33 cellular contexts compared by ENCODE assay signal in genomic region chr5:14909369-14909768, GRCh38. TPM values are rescaled to one million over a fixed set of nuclear protein-coding genes. Genes with fewer than 3 reads are reported as not detected.
DNase-seq lines count a peak whose midpoint lies in the region; ATAC-seq, FAIRE-seq and TF ChIP-seq lines count a peak whose summit lies in the region.
"Had no signal": no experiment of that assay in that cellular context is flagged by ENCODE, and none has a peak within 500 bp of the region (broad histone marks: within the 10 kb centered on the region; RNA-seq: fewer than 3 reads in every experiment).

No MANE protein-coding gene starts in this region.

- TF ChIP-seq CTCF in HEK293 (tag by site-specific recombination; IDR thresholded peaks at IDR 0.05) (no peak), K562 (IDR thresholded peaks at IDR 0.05 in 2 of 3, conservative IDR thresholded peaks at IDR 0.05 in 1 of 3; ENCODE audit: insufficient read depth in 2 of 3, low read depth in 1 of 3, low read length in 3 of 3) (no peak)

- peaks cover 17 to 18% of the 10 kb centered on the region in 2 experiments for H3K27me3 ChIP-seq in K562 (ENCODE audit: control insufficient read depth in 2 of 2, insufficient read depth in 2 of 2, low read length in 2 of 2)
- H3K27me3 ChIP-seq: BE2C; BLaER1; BLaER1 treated with 17β-estradiol and CSF1 and Interleukin-3, amounts not matched to agents 10 nM and 100 nM had no signal

- H3K4me3 ChIP-seq in HEK293 (ENCODE audit: low read depth, low read length) (no peak overlapping the region), K562 (no peak overlapping the region)
- H3K4me3 ChIP-seq: A549; BLaER1; BLaER1 treated with 17β-estradiol and CSF1 and Interleukin-3, amounts not matched to agents 10 nM and 100 nM had no signal

- no peak for DNase-seq in K562 (ENCODE audit: extremely low read depth in 1 of 4, low spot score in 3 of 4)
- no peak for DNase-seq in stimulated activated effector memory CD8-positive, alpha-beta T cell treated with anti-CD3 and anti-CD28 coated beads, Interleukin-12 subunit alpha, Interleukin-12 subunit beta, amount 100 ng/mL, for 72 hours (ENCODE audit: low spot score in 2 of 2)
- DNase-seq: 8988T; ACHN; AML-193; BE2C; C1 segment of cervical spinal cord; Caco-2; Calu3; CD4-positive, alpha-beta memory T cell; CD4-positive, alpha-beta T cell; CD4-positive, CD25-positive, alpha-beta regulatory T cell; CD8-positive, alpha-beta memory T cell; CD8-positive, alpha-beta T cell; COR-L47; DMS 273 treated with DMSO at 0.1 percent for 48 hours; DMS153; DMS53; DMS79; DMS79 treated with DMSO at 0.1 percent for 48 hours; DND-41; EL had no signal

- in situ Hi-C loops in K562 (cut with MboI) = no loop called here

- H3K9me3 ChIP-seq in HEK293 (ENCODE audit: control insufficient read depth, insufficient read depth, low read depth, low read length) = no peaks in the 10 kb centered on the region
- H3K9me3 ChIP-seq in K562 (replicated peaks; ENCODE audit: control insufficient read depth, insufficient read depth, low read depth, low read length) = no peaks in the 10 kb centered on the region
- H3K9me3 ChIP-seq: A549, BE2C, BLaER1, Caco-2 had no signal

- no peak overlapping the region for H3K4me3 Mint-ChIP-seq in stimulated activated effector memory CD8-positive, alpha-beta T cell treated with anti-CD3 and anti-CD28 coated beads, Interleukin-12 subunit alpha, Interleukin-12 subunit beta, amount 100 ng/mL, for 72 hours
- H3K4me3 Mint-ChIP-seq: B cell; CD14-positive monocyte; CD4-positive, alpha-beta memory T cell; CD4-positive, alpha-beta T cell; CD4-positive, CD25-positive, alpha-beta regulatory T cell; CD8-positive, alpha-beta memory T cell; CD8-positive, alpha-beta T cell had no signal

- ATAC-seq in K562 (no peak), HG02610 (IDR thresholded peaks at IDR 0.05; ENCODE audit: unreplicated experiment) (no peak)
- no peak for ATAC-seq in stimulated activated effector memory CD8-positive, alpha-beta T cell treated with anti-CD3 and anti-CD28 coated beads, Interleukin-12 subunit alpha, Interleukin-12 subunit beta, amount 100 ng/mL, for 72 hours
- ATAC-seq: A549; CD8-positive, alpha-beta T cell had no signal

- H3K9me1 ChIP-seq in K562 (ENCODE audit: control insufficient read depth, insufficient read depth, low read length) = no peaks in the 10 kb centered on the region

- 0% methylated on average over 2 of the region's 2 CpGs for WGBS in K562 (ENCODE audit: insufficient coverage, low coverage, missing lambda C conversion rate)

- no peaks in the 10 kb centered on the region for H3K9me3 Mint-ChIP-seq in stimulated activated effector memory CD8-positive, alpha-beta T cell treated with anti-CD3 and anti-CD28 coated beads, Interleukin-12 subunit alpha, Interleukin-12 subunit beta, amount 100 ng/mL, for 72 hours
- H3K9me3 Mint-ChIP-seq: CD4-positive, alpha-beta T cell; CD4-positive, CD25-positive, alpha-beta regulatory T cell; CD8-positive, alpha-beta memory T cell; CD8-positive, alpha-beta T cell had no signal

- H3K9ac ChIP-seq in K562 (ENCODE audit: insufficient read depth in 1 of 2, low read depth in 2 of 2, low read length in 2 of 2) = no peak overlapping the region
- H3K9ac ChIP-seq: BLaER1; BLaER1 treated with 17β-estradiol and CSF1 and Interleukin-3, amounts not matched to agents 10 nM and 100 nM had no signal

- no peaks in the 10 kb centered on the region for H3K4me1 ChIP-seq in HEK293 (ENCODE audit: control insufficient read depth, insufficient read depth, low read length)
- no peaks in the 10 kb centered on the region for H3K4me1 ChIP-seq in K562 (replicated peaks in 1 of 2; ENCODE audit: control insufficient read depth in 2 of 2, insufficient read depth in 2 of 2, low read length in 2 of 2)
- H3K4me1 ChIP-seq: BE2C, Caco-2 had no signal

- H3K27ac Mint-ChIP-seq in stimulated activated effector memory CD8-positive, alpha-beta T cell treated with anti-CD3 and anti-CD28 coated beads, Interleukin-12 subunit alpha, Interleukin-12 subunit beta, amount 100 ng/mL, for 72 hours = no peak overlapping the region
- H3K27ac Mint-ChIP-seq: B cell; CD14-positive monocyte; CD4-positive, alpha-beta memory T cell; CD4-positive, alpha-beta T cell; CD8-positive, alpha-beta memory T cell; CD8-positive, alpha-beta T cell had no signal

- H3K4me2 ChIP-seq in K562 (ENCODE audit: insufficient read depth, low read length) = no peak overlapping the region
- H3K4me2 ChIP-seq: A549; BLaER1; BLaER1 treated with 17β-estradiol and CSF1 and Interleukin-3, amounts not matched to agents 10 nM and 100 nM had no signal

- H3K4me1 Mint-ChIP-seq in stimulated activated effector memory CD8-positive, alpha-beta T cell treated with anti-CD3 and anti-CD28 coated beads, Interleukin-12 subunit alpha, Interleukin-12 subunit beta, amount 100 ng/mL, for 72 hours = peaks cover 7% of the 10 kb centered on the region
- H3K4me1 Mint-ChIP-seq: B cell; CD14-positive monocyte; CD4-positive, alpha-beta memory T cell; CD4-positive, CD25-positive, alpha-beta regulatory T cell; CD8-positive, alpha-beta memory T cell had no signal

- H3K79me2 ChIP-seq in K562 (ENCODE audit: control insufficient read depth, insufficient read depth, low read length) = no peaks in the 10 kb centered on the region

- no peaks in the 10 kb centered on the region for H4K20me1 ChIP-seq in K562 (replicated peaks; ENCODE audit: control insufficient read depth, insufficient read depth, low read length)
- H4K20me1 ChIP-seq: BLaER1; BLaER1 treated with 17β-estradiol and CSF1 and Interleukin-3, amounts not matched to agents 10 nM and 100 nM had no signal

- POLR2A ChIA-PET in HEK293 (lab: Yijun Ruan, JAX) (no interaction called here), K562 (lab: Yijun Ruan, JAX) (no interaction called here)

- CTCF ChIA-PET in HEK293 (lab: Yijun Ruan, JAX) (interaction anchor here (0.7 kb wide), 2 partner anchors 185 to 375 kb away, joined by 3 to 4 read pairs; no protein-coding TSS in a partner anchor), K562 (lab: Yijun Ruan, JAX; ENCODE audit: low intra/inter-chr PET ratio) (no interaction called here)

- TF ChIP-seq EP300 in K562 (IDR thresholded peaks at IDR 0.05; ENCODE audit: low read length) = no peak

- no TSS peak for BruUV-seq in K562 (replicated peaks; lab: Mats Ljungman, UMichigan)

- TF ChIP-seq POLR2A in K562 (conservative IDR thresholded peaks at IDR 0.05) = no peak

- FAIRE-seq in K562 (lab: Jason Lieb, UNC) = no peak
- FAIRE-seq: A204.1, A549, D721Med had no signal

- TF ChIP-seq RAD21 in K562 (CRISPR knock-in tag; conservative IDR thresholded peaks at IDR 0.05 in 1 of 2, IDR thresholded peaks at IDR 0.05 in 1 of 2) = no peak

- H3K36me3 Mint-ChIP-seq in stimulated activated effector memory CD8-positive, alpha-beta T cell treated with anti-CD3 and anti-CD28 coated beads, Interleukin-12 subunit alpha, Interleukin-12 subunit beta, amount 100 ng/mL, for 72 hours = no peaks in the 10 kb centered on the region
- H3K36me3 Mint-ChIP-seq: CD14-positive monocyte; CD4-positive, alpha-beta memory T cell; CD4-positive, CD25-positive, alpha-beta regulatory T cell; CD8-positive, alpha-beta memory T cell; CD8-positive, alpha-beta T cell had no signal

- H3K27ac ChIP-seq in HEK293 (ENCODE audit: extremely low read depth, low read depth, low read length) = no peak overlapping the region
- H3K27ac ChIP-seq in K562 (ENCODE audit: extremely low read depth, low read depth, low read length) = no peak overlapping the region
- H3K27ac ChIP-seq: 22Rv1; A549; BLaER1; BLaER1 treated with 17β-estradiol and CSF1 and Interleukin-3, amounts not matched to agents 10 nM and 100 nM; C4-2B had no signal

- H2AFZ ChIP-seq in K562 (ENCODE audit: low read depth, low read length) = no peak overlapping the region

- no peaks in the 10 kb centered on the region for H3K36me3 ChIP-seq in HEK293 (ENCODE audit: control insufficient read depth in 2 of 2, insufficient read depth in 1 of 2, low read length in 2 of 2)
- no peaks in the 10 kb centered on the region for H3K36me3 ChIP-seq in K562 (ENCODE audit: control insufficient read depth, insufficient read depth, low read length)
- H3K36me3 ChIP-seq: BE2C; BLaER1; BLaER1 treated with 17β-estradiol and CSF1 and Interleukin-3, amounts not matched to agents 10 nM and 100 nM had no signal

- intact Hi-C loops in K562 (cut with micrococcal nuclease) = no loop called here

TF ChIP-seq in HEK293, 187 proteins besides CTCF, POLR2A, EP300 and RAD21 (continues in another document):
- no peak for TF ChIP-seq ZNF175 (tag by site-specific recombination; IDR thresholded peaks at IDR 0.05)
- peak; percentile 72; the same call in 1 of the 2 replicates for TF ChIP-seq ZNF239 (tag by site-specific recombination; IDR thresholded peaks at IDR 0.05)

TF ChIP-seq in K562, 482 proteins besides CTCF, POLR2A, EP300 and RAD21:
- TF ChIP-seq RBM25 (IDR thresholded peaks at IDR 0.05; ENCODE audit: low read depth, low read length, severe bottlenecking) (peak; percentile 73), KDM5B (IDR thresholded peaks at IDR 0.05; ENCODE audit: insufficient replicate concordance, low read depth, low read length) (no peak), MAFK (IDR thresholded peaks at IDR 0.05; ENCODE audit: low read length) (no peak), DDX20 (tag; IDR thresholded peaks at IDR 0.05; ENCODE audit: low read depth) (no peak), ZNF239 (CRISPR knock-in tag; IDR thresholded peaks at IDR 0.05) (peak; percentile 94)

RNA-seq across cellular contexts. Expression of gene ANKH, which starts 37.8 kb away (rescaled TPM):
- total RNA-seq in K562 (2011; cell fraction: chromatin; rRNA removed; ENCODE audit: low replicate concordance) = 15.5 and 25.4 TPM in 2 replicates
- 13.8 and 14.9 TPM in 2 replicates for total RNA-seq in K562 (2011; cell fraction: nucleolus; rRNA removed)
- 20.8 and 36.6 TPM in 2 replicates for total RNA-seq in K562 (2011; cell fraction: nucleoplasm; rRNA removed)
- total RNA-seq in K562 (2014; rRNA removed) = 1.3 and 3.1 TPM in 2 replicates
- total RNA-seq in K562 (2014; rRNA removed; fragmentation: Illumina TruSeq; extraction: Trizol) = 4.4 and 4.5 TPM in 2 replicates
- 2.8 and 3.2 TPM in 2 replicates for total RNA-seq in K562 (2015; rRNA removed; fragmentation: Illumina TruSeq; extraction: Trizol)
- 12.2 and 13.4 TPM in 2 replicates for total RNA-seq in K562 (2021)
- polyA plus RNA-seq in K562 (2011; rRNA removed) = 8.8 and 9.2 TPM in 2 replicates
- polyA plus RNA-seq in K562 (2011; cell fraction: cytosol; rRNA removed) = 8.2 and 8.9 TPM in 2 replicates
- polyA plus RNA-seq in K562 (2011; cell fraction: nucleus; rRNA removed) = 6.1 and 6.8 TPM in 2 replicates
- polyA plus RNA-seq in K562 (2012) = 6.7 and 8.7 TPM in 2 replicates
- 5.9 and 9.9 TPM in 2 replicates for polyA plus RNA-seq in K562 (2014; fragmentation: Illumina TruSeq; extraction: Trizol)
- polyA plus RNA-seq in K562 (2014; fragmentation: Nextera tagmentation; extraction: Ambion mirVana) = under 1 TPM; 0.79 to 0.99 TPM
- 7.2 and 8.5 TPM in 2 replicates for polyA plus RNA-seq in K562 (2014; rRNA removed)
- 7.1 and 7.9 TPM in 2 replicates for polyA minus RNA-seq in K562 (2011; rRNA and poly(A)+ RNA removed)
- 5.2 and 7.8 TPM in 2 replicates for polyA minus RNA-seq in K562 (2011; cell fraction: cytosol; rRNA and poly(A)+ RNA removed)
- 8.1 and 9.0 TPM in 2 replicates for polyA minus RNA-seq in K562 (2011; cell fraction: nucleus; rRNA and poly(A)+ RNA removed)

Comparison
In these comparisons a context has a peak if more than half of its experiments do, and no peak if none do; other contexts are left out.
1. Of the 44 proteins assayed by ChIP-seq in both K562 and HEK293: peak only in K562: none; only in HEK293: none; in both: ZNF239; in neither: 43.